26 cellular contexts compared by ENCODE assay signal in genomic region chrX:54615109-54615508, GRCh38.
DNase-seq lines count a peak whose midpoint lies in the region; FAIRE-seq and TF ChIP-seq lines count a peak whose summit lies in the region.
"Had no signal": no experiment of that assay in that cellular context is flagged by ENCODE, and none has a peak within 500 bp of the region (broad histone marks: within the 10 kb centered on the region; RNA-seq: fewer than 3 reads in every experiment).

No MANE protein-coding gene starts in this region.

- H3K27me3 ChIP-seq in vagina: no peaks in the 10 kb centered on the region
- H3K27me3 ChIP-seq: BE2C had no signal

- H3K27ac Mint-ChIP-seq in endothelial cell (ENCODE audit: unreplicated experiment): no peak overlapping the region
- no peak overlapping the region for H3K27ac Mint-ChIP-seq in immature natural killer cell
- H3K27ac Mint-ChIP-seq: CD14-positive monocyte; CD4-positive, CD25-positive, alpha-beta regulatory T cell; CD8-positive, alpha-beta T cell had no signal

- no peak for TF ChIP-seq POLR2A in vagina (IDR thresholded peaks at IDR 0.05)

- H3K36me3 Mint-ChIP-seq in endothelial cell (ENCODE audit: low read depth, unreplicated experiment) (no peaks in the 10 kb centered on the region), immature natural killer cell (peaks cover 10 to 20% (median 16%) of the 10 kb centered on the region in 3 donors)

- TF ChIP-seq CTCF in HEK293 (tag by site-specific recombination; IDR thresholded peaks at IDR 0.05): no peak
- no peak for TF ChIP-seq CTCF in endothelial cell (IDR thresholded peaks at IDR 0.05; ENCODE audit: unreplicated experiment)
- no peak for TF ChIP-seq CTCF in kidney (IDR thresholded peaks at IDR 0.05; ENCODE audit: borderline replicate concordance, extremely low read depth, insufficient read depth)
- TF ChIP-seq CTCF in vagina (IDR thresholded peaks at IDR 0.05): no peak

- H3K27ac ChIP-seq in HEK293 (ENCODE audit: extremely low read depth, low read depth, low read length) (no peak overlapping the region), kidney (ENCODE audit: low read depth in 2 of 2, low read length in 2 of 2) (no peak overlapping the region), vagina (no peak overlapping the region)
- H3K27ac ChIP-seq: BLaER1 had no signal

- H3K4me1 ChIP-seq in HEK293 (ENCODE audit: control insufficient read depth, insufficient read depth, low read length) (no peaks in the 10 kb centered on the region), kidney (ENCODE audit: control insufficient read depth in 1 of 2, insufficient read depth in 1 of 2, low read depth in 1 of 2, low read length in 2 of 2) (no peaks in the 10 kb centered on the region), vagina (no peaks in the 10 kb centered on the region)
- H3K4me1 ChIP-seq: BE2C, BLaER1, Caco-2 had no signal

- H3K27me3 Mint-ChIP-seq in endothelial cell (ENCODE audit: unreplicated experiment) (no peaks in the 10 kb centered on the region), immature natural killer cell (ENCODE audit: low read depth in 3 of 3) (no peaks in the 10 kb centered on the region)
- H3K27me3 Mint-ChIP-seq: CD4-positive, CD25-positive, alpha-beta regulatory T cell had no signal

- POLR2A ChIA-PET in HEK293 (lab: Yijun Ruan, JAX): no interaction called here

- H3K9me3 Mint-ChIP-seq in endothelial cell (ENCODE audit: unreplicated experiment) (no peaks in the 10 kb centered on the region), immature natural killer cell (peaks cover 0 to 14% (median 5%) of the 10 kb centered on the region in 6 donors)

- no peak overlapping the region for H3K4me3 ChIP-seq in HEK293 (ENCODE audit: low read depth, low read length)
- no peak overlapping the region for H3K4me3 ChIP-seq in kidney (ENCODE audit: low read length in 2 of 2)
- H3K4me3 ChIP-seq in vagina: no peak overlapping the region
- H3K4me3 ChIP-seq: BLaER1, GM12878 had no signal

- H3K9ac ChIP-seq in kidney (ENCODE audit: low read length in 2 of 2): no peak overlapping the region
- H3K9ac ChIP-seq: BLaER1 had no signal

- H3K4me3 Mint-ChIP-seq in endothelial cell (ENCODE audit: unreplicated experiment) (peak overlapping the region; percentile 72), immature natural killer cell (no peak overlapping the region)
- H3K4me3 Mint-ChIP-seq: CD14-positive monocyte; CD8-positive, alpha-beta T cell had no signal

- H3K4me1 Mint-ChIP-seq in endothelial cell (ENCODE audit: unreplicated experiment): peaks cover 3% of the 10 kb centered on the region
- H3K4me1 Mint-ChIP-seq in immature natural killer cell: peaks cover 12 to 16% of the 10 kb centered on the region in 2 donors
- H3K4me1 Mint-ChIP-seq: CD14-positive monocyte; CD4-positive, CD25-positive, alpha-beta regulatory T cell had no signal

- FAIRE-seq in GM19239 (lab: Jason Lieb, UNC) (peak; percentile 28), kidney (lab: Jason Lieb, UNC) (peak; percentile 27)
- FAIRE-seq: A204.1, D721Med, GM12878, GM12892 had no signal

- H3K36me3 ChIP-seq in HEK293 (ENCODE audit: control insufficient read depth in 2 of 2, insufficient read depth in 1 of 2, low read length in 2 of 2) (no peaks in the 10 kb centered on the region), kidney (ENCODE audit: control insufficient read depth in 1 of 2, insufficient read depth in 2 of 2, low read length in 2 of 2) (no peaks in the 10 kb centered on the region), vagina (no peaks in the 10 kb centered on the region)
- H3K36me3 ChIP-seq: BE2C, BLaER1 had no signal

- no peaks in the 10 kb centered on the region; the same call in 1 of the 2 replicates for H3K9me3 ChIP-seq in HEK293 (ENCODE audit: control insufficient read depth, insufficient read depth, low read depth, low read length)
- H3K9me3 ChIP-seq in kidney (ENCODE audit: control insufficient read depth in 1 of 2, low read length in 2 of 2): no peaks in the 10 kb centered on the region
- no peaks in the 10 kb centered on the region for H3K9me3 ChIP-seq in vagina
- H3K9me3 ChIP-seq: BE2C, Caco-2 had no signal

- CTCF ChIA-PET in HEK293 (lab: Yijun Ruan, JAX): no interaction called here

- DNase-seq in GM19239 (ENCODE audit: insufficient read length, low spot score) (no peak), endothelial cell (ENCODE audit: low spot score) (no peak), kidney (no peak), DMS153 treated with DMSO at 0.1 percent for 48 hours (lab: John Stamatoyannopoulos, UW; ENCODE audit: unreplicated experiment) (no peak), immature natural killer cell (no peak), vagina (ENCODE audit: extremely low spot score in 2 of 2) (no peak)
- DNase-seq: 8988T; ACHN; BE2C; C1 segment of cervical spinal cord; Caco-2; Calu3; CD4-positive, CD25-positive, alpha-beta regulatory T cell; CD8-positive, alpha-beta T cell; DMS53; DMS79; DND-41; EL; GDM1 had no signal

- intact Hi-C loops in kidney (cut with DNase I): no loop called here
- intact Hi-C loops in vagina (cut with DNase I): no loop called here

TF ChIP-seq in HEK293, 187 proteins besides CTCF, POLR2A, EP300 and RAD21:
- TF ChIP-seq ZNF140 (tag by site-specific recombination; IDR thresholded peaks at IDR 0.05): peak; percentile 52; the same call in 1 of the 2 replicates
- no peak for TF ChIP-seq ZNF658 (tag by site-specific recombination; IDR thresholded peaks at IDR 0.05)
- peak; percentile 75 for TF ChIP-seq ZNF146 (tag by site-specific recombination; IDR thresholded peaks at IDR 0.05)
- no peak for TF ChIP-seq ZBTB1 (tag by site-specific recombination; IDR thresholded peaks at IDR 0.05)
- TF ChIP-seq ZNF239 (tag by site-specific recombination; IDR thresholded peaks at IDR 0.05): no peak
